Comparison of ENCODE assay signal across 20 cellular contexts in genomic region chr1:1268284-1268682, GRCh38.
"Had no signal": no experiment of that assay in that cellular context is flagged by ENCODE, and none has a peak within 500 bp of the region (broad histone marks: within the 10 kb centered on the region; RNA-seq: fewer than 3 reads in every experiment).

No MANE protein-coding gene starts in this region.

- H3K4me3 ChIP-seq: colonic mucosa, gastrocnemius medialis, heart left ventricle, left ventricle myocardium inferior, pancreas, testis had no signal

- H3K4me3 Mint-ChIP-seq: activated naive CD8-positive, alpha-beta T cell treated with anti-CD3 and anti-CD28 coated beads, Interleukin-2, amount 50 U/mL, for 24 hours; activated T-helper 1 cell treated with anti-CD3 and anti-CD28 coated beads, Interleukin-12 subunit alpha, Interleukin-12 subunit beta, Interleukin-2, Interleukin-4 antibody, amounts not matched to agents 30 ng/mL and 10 ng/mL and 1 ng/mL, durations not matched to agents 14 hours and 24 hours and 36 hours; stimulated activated effector memory CD8-positive, alpha-beta T cell treated with anti-CD3 and anti-CD28 coated beads, Interleukin-12 subunit alpha, Interleukin-12 subunit beta, amount 100 ng/mL, for 72 hours; T-helper 17 cell; type B pancreatic cell had no signal

- H3K9me3 ChIP-seq: colonic mucosa, gastrocnemius medialis, heart left ventricle, left ventricle myocardium inferior, pancreas, testis had no signal

- H3K27ac ChIP-seq: brain microvascular endothelial cell, colonic mucosa, gastrocnemius medialis, heart left ventricle, left ventricle myocardium inferior, pancreas, testis, VCaP had no signal

- ATAC-seq: activated naive CD8-positive, alpha-beta T cell treated with anti-CD3 and anti-CD28 coated beads, Interleukin-2, amount 50 U/mL, for 24 hours; gastrocnemius medialis; heart left ventricle; pancreas; stimulated activated effector memory CD8-positive, alpha-beta T cell treated with anti-CD3 and anti-CD28 coated beads, Interleukin-12 subunit alpha, Interleukin-12 subunit beta, amount 100 ng/mL, for 72 hours; T-helper 17 cell had no signal

- FAIRE-seq: pancreas had no signal

- H3K9me3 Mint-ChIP-seq: activated naive CD8-positive, alpha-beta T cell treated with anti-CD3 and anti-CD28 coated beads, Interleukin-2, amount 50 U/mL, for 24 hours; activated T-helper 1 cell treated with anti-CD3 and anti-CD28 coated beads, Interleukin-12 subunit alpha, Interleukin-12 subunit beta, Interleukin-2, Interleukin-4 antibody, amounts not matched to agents 30 ng/mL and 10 ng/mL and 1 ng/mL, durations not matched to agents 14 hours and 24 hours and 36 hours; stimulated activated effector memory CD8-positive, alpha-beta T cell treated with anti-CD3 and anti-CD28 coated beads, Interleukin-12 subunit alpha, Interleukin-12 subunit beta, amount 100 ng/mL, for 72 hours; type B pancreatic cell had no signal

- H3K27ac Mint-ChIP-seq: activated naive CD8-positive, alpha-beta T cell treated with anti-CD3 and anti-CD28 coated beads, Interleukin-2, amount 50 U/mL, for 24 hours; activated T-helper 1 cell treated with anti-CD3 and anti-CD28 coated beads, Interleukin-12 subunit alpha, Interleukin-12 subunit beta, Interleukin-2, Interleukin-4 antibody, amounts not matched to agents 30 ng/mL and 10 ng/mL and 1 ng/mL, durations not matched to agents 14 hours and 24 hours and 36 hours; stimulated activated effector memory CD8-positive, alpha-beta T cell treated with anti-CD3 and anti-CD28 coated beads, Interleukin-12 subunit alpha, Interleukin-12 subunit beta, amount 100 ng/mL, for 72 hours; T-helper 17 cell; type B pancreatic cell had no signal

- DNase-seq: activated CD4-positive, alpha-beta T cell treated with anti-CD3 and anti-CD28 coated beads, Interleukin-2, amount 50 U/mL, for 1 hour; activated CD4-positive, CD25-positive, alpha-beta regulatory T cell treated with anti-CD3 and anti-CD28 coated beads, Interleukin-2, amount 50 U/mL, for 72 hours; activated naive CD4-positive, alpha-beta T cell; activated naive CD8-positive, alpha-beta T cell treated with anti-CD3 and anti-CD28 coated beads, Interleukin-2, amount 50 U/mL, for 24 hours; anterior cingulate cortex; brain microvascular endothelial cell; central memory CD4-positive, alpha-beta T cell; colonic mucosa; gastrocnemius medialis; heart left ventricle; left ventricle myocardium inferior; mammary epithelial cell; pancreas; stimulated activated CD4-positive, alpha-beta T cell treated with anti-CD3 and anti-CD28 coated beads, Interleukin-4, amount 100 ng/mL, for 24 hours; T-helper 17 cell; testis had no signal

- H3K27me3 ChIP-seq: brain microvascular endothelial cell, colonic mucosa, gastrocnemius medialis, heart left ventricle, pancreas, testis had no signal

- H3K27me3 Mint-ChIP-seq: activated naive CD8-positive, alpha-beta T cell treated with anti-CD3 and anti-CD28 coated beads, Interleukin-2, amount 50 U/mL, for 24 hours; T-helper 17 cell; type B pancreatic cell had no signal
